9 cellular contexts compared by ENCODE assay signal in the genomic region with DNA sequence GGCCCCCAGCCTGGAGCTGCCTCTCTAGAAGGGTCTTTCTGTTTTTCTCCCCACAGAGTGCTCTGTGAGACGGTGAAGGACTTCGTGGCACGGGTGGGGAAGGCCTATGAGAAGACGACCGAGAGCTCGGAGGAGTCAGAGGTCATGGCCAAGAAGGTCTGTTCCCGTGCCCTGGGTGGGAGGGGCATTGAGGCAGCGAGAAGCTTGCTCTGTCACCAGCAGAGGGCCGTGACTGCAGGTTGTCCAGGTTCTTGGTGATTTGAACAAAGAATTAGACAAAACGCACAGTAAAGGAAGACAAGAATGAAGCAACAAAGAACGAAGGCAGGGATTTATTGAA.
DNase-seq lines count a peak whose midpoint lies in the region; ATAC-seq and TF ChIP-seq lines count a peak whose summit lies in the region.
"Had no signal": no experiment of that assay in that cellular context is flagged by ENCODE, and none has a peak within 500 bp of the region (broad histone marks: within the 10 kb centered on the region; RNA-seq: fewer than 3 reads in every experiment).

No MANE protein-coding gene starts in this region.

- peaks cover 9% of the 10 kb centered on the region for H3K27me3 Mint-ChIP-seq in endothelial cell (ENCODE audit: unreplicated experiment)

- H3K4me3 ChIP-seq in NB4 (ENCODE audit: low read depth, low read length) = no peak overlapping the region
- no peak overlapping the region for H3K4me3 ChIP-seq in smooth muscle cell

- no peaks in the 10 kb centered on the region for H3K36me3 ChIP-seq in smooth muscle cell (ENCODE audit: low read depth)

- TF ChIP-seq CTCF in NB4 (IDR thresholded peaks at IDR 0.05; ENCODE audit: low read depth, low read length) (peak; percentile 41), endothelial cell (IDR thresholded peaks at IDR 0.05; ENCODE audit: unreplicated experiment) (no peak), smooth muscle cell (IDR thresholded peaks at IDR 0.05; ENCODE audit: borderline replicate concordance, insufficient read depth, poor library complexity, severe bottlenecking) (peak; percentile 32)

- 83% methylated on average over 11 of the region's 11 CpGs for WGBS in smooth muscle cell (ENCODE audit: low lambda C conversion rate)

- ATAC-seq in HG03045 (IDR thresholded peaks at IDR 0.05; ENCODE audit: unreplicated experiment) = no peak
- no peak for ATAC-seq in GM19023 (IDR thresholded peaks at IDR 0.05; ENCODE audit: unreplicated experiment)

- no peaks in the 10 kb centered on the region for H3K79me2 ChIP-seq in smooth muscle cell (ENCODE audit: low read depth)

- no peak overlapping the region for H3K4me2 ChIP-seq in smooth muscle cell

- H3K9me3 ChIP-seq in smooth muscle cell (replicated peaks; ENCODE audit: low read depth) = no peaks in the 10 kb centered on the region

- no peaks in the 10 kb centered on the region for H3F3A ChIP-seq in smooth muscle cell (ENCODE audit: low read depth)

- H3K9ac ChIP-seq in smooth muscle cell (ENCODE audit: low read depth) = no peak overlapping the region

- H3K4me3 Mint-ChIP-seq in endothelial cell (ENCODE audit: unreplicated experiment) = peak overlapping the region; percentile 73
- H3K4me3 Mint-ChIP-seq: CD4-positive, CD25-positive, alpha-beta regulatory T cell had no signal

- H3K9me3 Mint-ChIP-seq in endothelial cell (ENCODE audit: unreplicated experiment) = no peaks in the 10 kb centered on the region
- H3K9me3 Mint-ChIP-seq: CD4-positive, CD25-positive, alpha-beta regulatory T cell had no signal

- TF ChIP-seq POLR2A in NB4 (IDR thresholded peaks at IDR 0.05; ENCODE audit: extremely low read depth, insufficient read length) = no peak

- peak; percentile 37 for DNase-seq in activated effector memory CD4-positive, alpha-beta T cell treated with anti-CD3 and anti-CD28 coated beads, Interleukin-2, amount 50 U/mL, for 16 hours
- DNase-seq in activated effector memory CD4-positive, alpha-beta T cell treated with Interleukin-2 at 50 U/mL for 16 hours = no peak
- DNase-seq in NB4 (ENCODE audit: low read depth) (peak; percentile 55), endothelial cell (ENCODE audit: low spot score) (peak; percentile 41), smooth muscle cell (lab: John Stamatoyannopoulos, UW; ENCODE audit: unreplicated experiment) (no peak), A172 (ENCODE audit: low spot score) (no peak)

- H3K4me1 ChIP-seq in smooth muscle cell (ENCODE audit: low read depth) = peaks cover 3% of the 10 kb centered on the region

- H3K27ac ChIP-seq in smooth muscle cell (ENCODE audit: low read depth) = no peak overlapping the region

- no peaks in the 10 kb centered on the region for H3K27me3 ChIP-seq in smooth muscle cell (ENCODE audit: low read depth)

- H2AFZ ChIP-seq in smooth muscle cell (ENCODE audit: low read depth) = no peak overlapping the region

- H3K27ac Mint-ChIP-seq in endothelial cell (ENCODE audit: unreplicated experiment) = no peak overlapping the region

- no peaks in the 10 kb centered on the region for H3K4me1 Mint-ChIP-seq in endothelial cell (ENCODE audit: unreplicated experiment)

- H3K36me3 Mint-ChIP-seq in endothelial cell (ENCODE audit: low read depth, unreplicated experiment) = peaks cover 18% of the 10 kb centered on the region

- no peaks in the 10 kb centered on the region for H4K20me1 ChIP-seq in smooth muscle cell (ENCODE audit: low read depth)

Comparison
In these comparisons a context has a peak if more than half of its experiments do, and no peak if none do; other contexts are left out.
1. DNase-seq: peak in activated effector memory CD4-positive, alpha-beta T cell treated with anti-CD3 and anti-CD28 coated beads, Interleukin-2, amount 50 U/mL, for 16 hours (single experiment), NB4 (single experiment) and endothelial cell (single experiment); none in activated effector memory CD4-positive, alpha-beta T cell treated with Interleukin-2 at 50 U/mL for 16 hours (single experiment), smooth muscle cell (single experiment) and A172 (single experiment).